8 cellular contexts compared by ENCODE assay signal in the genomic region with DNA sequence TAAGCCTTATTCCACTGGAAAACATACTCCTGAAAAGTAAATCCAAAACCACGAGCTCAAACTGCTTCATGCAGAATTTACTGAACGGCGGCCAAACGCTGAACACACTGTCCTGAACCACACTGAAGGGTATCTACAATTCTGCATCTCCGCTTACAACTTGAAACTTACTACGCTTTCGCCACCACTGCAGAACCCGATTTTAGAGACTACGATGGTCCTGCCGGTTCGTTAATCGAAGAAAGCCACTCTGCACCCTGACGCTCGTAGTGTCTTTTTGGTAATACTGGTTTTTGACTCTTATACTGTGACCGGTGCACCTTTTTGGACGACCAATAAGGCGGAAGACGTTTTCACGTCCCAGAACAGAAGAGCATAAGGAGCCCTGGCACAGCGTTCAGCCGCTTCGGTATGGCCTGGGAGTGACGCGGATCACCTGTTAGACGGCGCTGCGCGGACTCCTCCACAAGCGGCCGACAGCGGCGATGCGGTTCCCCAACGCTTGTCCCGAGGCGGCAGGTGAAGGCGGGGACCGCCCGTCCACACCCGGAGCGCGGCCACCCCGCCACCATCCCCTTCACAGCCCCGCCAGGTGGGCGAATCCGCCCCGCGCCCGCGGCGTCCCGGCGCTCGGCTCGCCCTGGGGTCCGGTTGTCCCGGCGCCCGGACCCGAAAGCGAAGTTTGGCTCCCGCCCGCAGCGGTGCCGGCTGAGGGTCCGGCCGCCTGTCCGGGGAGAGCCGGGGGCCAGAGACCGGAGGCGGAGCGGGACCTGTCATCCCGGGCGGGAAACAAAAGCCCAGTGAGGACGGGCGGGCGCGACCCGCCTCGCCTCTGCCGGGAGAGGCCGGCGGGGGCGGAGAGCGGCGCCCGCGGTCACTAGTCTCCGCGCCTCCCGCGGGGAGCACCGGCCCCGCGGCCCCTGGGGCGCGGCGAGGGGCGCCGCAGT. TPM values are rescaled to one million over a fixed set of nuclear protein-coding genes. Genes with fewer than 3 reads are reported as not detected.
DNase-seq lines count a peak whose midpoint lies in the region; ATAC-seq and TF ChIP-seq lines count a peak whose summit lies in the region.

No MANE protein-coding gene starts in this region.

- H3K4me2 ChIP-seq in HCT116 (ENCODE audit: low read length) (peak overlapping the region; percentile 88), MM.1S (ENCODE audit: low read depth, low read length) (peak overlapping the region; percentile 68)

- H2AFZ ChIP-seq in HCT116 (ENCODE audit: low read depth, low read length, poor library complexity, severe bottlenecking) (no peak overlapping the region), MM.1S (ENCODE audit: low read length) (peak overlapping the region; percentile 47)

- H3K9me3 Mint-ChIP-seq in central memory CD8-positive, alpha-beta T cell, result no peaks in the 10 kb centered on the region

- POLR2A ChIA-PET in HCT116 (lab: Charles Lee), result no interaction called here

- H3F3A ChIP-seq in MM.1S (ENCODE audit: insufficient read depth, low read length), result peaks cover 8% of the 10 kb centered on the region

- DNase-seq in GM10266 (ENCODE audit: extremely low spot score), result peak; percentile 49
- DNase-seq in HCT116 (ENCODE audit: low read depth, low spot score), result peak; percentile 18
- DNase-seq in MM.1S, result peak; percentile 76
- DNase-seq in central memory CD8-positive, alpha-beta T cell (ENCODE audit: low spot score in 2 of 2), result peak; percentile 23 to 44
- peak; percentile 68 to 81 for DNase-seq in left colon
- peak; percentile 27 to 38 for DNase-seq in stimulated activated CD4-positive, alpha-beta T cell treated with anti-CD3 and anti-CD28 coated beads, Interleukin-1b, Interleukin-23, amount 100 ng/mL, for 4 hours (ENCODE audit: low read depth in 2 of 2)
- no peak for DNase-seq in SJCRH30

- ATAC-seq in HCT116 (peak; percentile 52), left colon (peak; percentile 75)
- peak; percentile 57 for ATAC-seq in central memory CD8-positive, alpha-beta T cell (replicated peaks; ENCODE audit: extremely low read depth, poor library complexity, severe bottlenecking)

- H3K9me2 ChIP-seq in HCT116 (ENCODE audit: insufficient read depth), result no peaks in the 10 kb centered on the region
- H3K9me2 ChIP-seq in MM.1S (replicated peaks; ENCODE audit: insufficient read depth, low read length), result no peaks in the 10 kb centered on the region

- H3K79me2 ChIP-seq in HCT116 (ENCODE audit: insufficient read depth, low read length), result peaks cover 54% of the 10 kb centered on the region
- peaks cover 36% of the 10 kb centered on the region for H3K79me2 ChIP-seq in MM.1S (ENCODE audit: low read length)

- no peak for TF ChIP-seq CTCF in GM10266 (IDR thresholded peaks at IDR 0.05; ENCODE audit: control insufficient read depth, insufficient read depth, low read depth, missing control alignments)
- no peak for TF ChIP-seq CTCF in HCT116 (IDR thresholded peaks at IDR 0.05 in 2 of 3, conservative IDR thresholded peaks at IDR 0.05 in 1 of 3; ENCODE audit: borderline replicate concordance in 1 of 3, insufficient read depth in 1 of 3, low read depth in 2 of 3, low read length in 2 of 3)
- no peak for TF ChIP-seq CTCF in MM.1S (IDR thresholded peaks at IDR 0.05; ENCODE audit: low read length)
- no peak for TF ChIP-seq CTCF in WI38 (IDR thresholded peaks at IDR 0.05; ENCODE audit: low read depth, low read length)

- peak overlapping the region; percentile 89 for H3K4me3 Mint-ChIP-seq in central memory CD8-positive, alpha-beta T cell

- no peak for TF ChIP-seq POLR2A in HCT116 (IDR thresholded peaks at IDR 0.05; ENCODE audit: borderline replicate concordance, extremely low read depth, insufficient read depth, insufficient read length)

- H3K36me3 ChIP-seq in HCT116 (ENCODE audit: control insufficient read depth in 1 of 2, insufficient read depth in 2 of 2, low read length in 2 of 2), result no peaks in the 10 kb centered on the region
- H3K36me3 ChIP-seq in MM.1S (replicated peaks; ENCODE audit: insufficient read depth, low read length), result no peaks in the 10 kb centered on the region
- H3K36me3 ChIP-seq in SJCRH30, result no peaks in the 10 kb centered on the region

- H3K9me3 ChIP-seq in HCT116 (ENCODE audit: control insufficient read depth in 1 of 2, insufficient read depth in 1 of 2, low read depth in 1 of 2, low read length in 2 of 2), result no peaks in the 10 kb centered on the region
- H3K9me3 ChIP-seq in MM.1S (replicated peaks; ENCODE audit: insufficient read depth, low read length), result no peaks in the 10 kb centered on the region
- H3K9me3 ChIP-seq in SJCRH30 (replicated peaks), result no peaks in the 10 kb centered on the region

- H3K9ac ChIP-seq in HCT116 (ENCODE audit: low read length), result peak overlapping the region; percentile 82
- H3K9ac ChIP-seq in MM.1S (ENCODE audit: low read length), result peak overlapping the region; percentile 76

- CTCF ChIA-PET in HCT116 (lab: Charles Lee), result no interaction called here

- TF ChIP-seq RAD21 in HCT116 (IDR thresholded peaks at IDR 0.05; ENCODE audit: low read depth), result no peak

- peak overlapping the region; percentile 76 to 87 for H3K4me3 ChIP-seq in HCT116 (replicated peaks in 1 of 2; ENCODE audit: low read depth in 1 of 2, low read length in 2 of 2)
- peak overlapping the region; percentile 86 for H3K4me3 ChIP-seq in MM.1S (ENCODE audit: low read length)
- H3K4me3 ChIP-seq in WI38 (ENCODE audit: low read depth, low read length), result peak overlapping the region; percentile 68
- no peak overlapping the region for H3K4me3 ChIP-seq in SJCRH30

- peaks cover 12 to 14% of the 10 kb centered on the region in 2 experiments; a peak in 3 of 4 replicates for H3K4me1 ChIP-seq in HCT116 (ENCODE audit: control insufficient read depth in 1 of 2, insufficient read depth in 2 of 2, low read length in 2 of 2)
- peaks cover 4% of the 10 kb centered on the region; the same call in 1 of the 2 replicates for H3K4me1 ChIP-seq in MM.1S (ENCODE audit: low read length)
- no peaks in the 10 kb centered on the region for H3K4me1 ChIP-seq in SJCRH30

- no peaks in the 10 kb centered on the region for H3K27me3 Mint-ChIP-seq in central memory CD8-positive, alpha-beta T cell

- peaks cover 6% of the 10 kb centered on the region for H3K4me1 Mint-ChIP-seq in central memory CD8-positive, alpha-beta T cell

- peak overlapping the region; percentile 77 for H3K27ac Mint-ChIP-seq in central memory CD8-positive, alpha-beta T cell (ENCODE audit: low read depth)

- H3K27ac ChIP-seq in HCT116 (ENCODE audit: low read depth, low read length), result peak overlapping the region; percentile 90
- H3K27ac ChIP-seq in MM.1S (ENCODE audit: low read length), result peak overlapping the region; percentile 33; the same call in 1 of the 2 replicates
- no peak overlapping the region for H3K27ac ChIP-seq in SJCRH30

- RAD21 ChIA-PET in HCT116 (lab: Charles Lee; ENCODE audit: low non-redundant PET in 1 of 2, low total read pairs in 2 of 2, uncharacterized antibody in 2 of 2, unreplicated experiment in 2 of 2), result no interaction called here

- no TSS peak for BruUV-seq in HCT116 (replicated peaks; lab: Mats Ljungman, UMichigan)

- H3K36me3 Mint-ChIP-seq in central memory CD8-positive, alpha-beta T cell (ENCODE audit: insufficient read depth), result peaks cover 6% of the 10 kb centered on the region

- H3K27me3 ChIP-seq in HCT116 (ENCODE audit: insufficient read depth, low read length), result no peaks in the 10 kb centered on the region
- H3K27me3 ChIP-seq in MM.1S (replicated peaks; ENCODE audit: insufficient read depth, low read length), result no peaks in the 10 kb centered on the region
- no peaks in the 10 kb centered on the region for H3K27me3 ChIP-seq in SJCRH30

- intact Hi-C loops in HCT116 (cut with micrococcal nuclease), result loop anchor here (2.0 kb wide), 1 partner anchor 45 kb away; no protein-coding TSS in a partner anchor
- intact Hi-C loops in left colon (cut with DNase I, micrococcal nuclease), result loop anchor here in 1 of 2 donors (5.0 kb wide), 1 partner anchor 39 kb away; no protein-coding TSS in a partner anchor

- H4K20me1 ChIP-seq in HCT116 (ENCODE audit: insufficient read depth) (0 out of 2 replicates have a peak, but pooled peaks cover 10% of the 10 kb centered on the region), MM.1S (ENCODE audit: insufficient read depth, low read length) (peaks cover 4% of the 10 kb centered on the region; the same call in 1 of the 2 replicates)

TF ChIP-seq in HCT116, 20 proteins besides CTCF, POLR2A, EP300 and RAD21:
- no peak for TF ChIP-seq TCF7L2 (IDR thresholded peaks at IDR 0.05; ENCODE audit: borderline replicate concordance, extremely low read depth, insufficient read depth, insufficient read length)
- peak; percentile 39; the same call in 1 of the 2 replicates for TF ChIP-seq EGR1 (IDR thresholded peaks at IDR 0.05; ENCODE audit: low read depth)

RNA-seq across cellular contexts. Expression of a gene that starts 0.8 kb away (rescaled TPM):
- total RNA-seq in HCT116 (2021; ENCODE audit: unreplicated experiment) (50.3 TPM), left colon (100 to 1,000 TPM in 1 of 2 donors, 10 to 100 TPM in 1; 40.3 to 252 TPM)
- 19.5 and 29.2 TPM in 2 replicates for polyA plus RNA-seq in HCT116 (2012)
- total RNA-seq in SJCRH30 (2014; rRNA removed; shearing (Covaris generic)), result not detected in 2 replicates

RNA-seq across cellular contexts. Expression of a gene that starts 48.9 kb away (rescaled TPM):
- total RNA-seq in HCT116 (2021; ENCODE audit: unreplicated experiment) (0.79 TPM), left colon (under 1 TPM in 1 of 2 donors, not detected in 1; 0.46 TPM)
- 0.75 and 1.2 TPM in 2 replicates for polyA plus RNA-seq in HCT116 (2012)
- total RNA-seq in SJCRH30 (2014; rRNA removed; shearing (Covaris generic)), result not detected in 2 replicates

Comparison
In these comparisons a context has a peak if more than half of its experiments do, and no peak if none do; other contexts are left out.
1. DNase-seq: peak in GM10266 (single experiment), HCT116 (single experiment), MM.1S (single experiment), central memory CD8-positive, alpha-beta T cell (2 of 2), left colon (2 of 2) and stimulated activated CD4-positive, alpha-beta T cell treated with anti-CD3 and anti-CD28 coated beads, Interleukin-1b, Interleukin-23, amount 100 ng/mL, for 4 hours (2 of 2); none in SJCRH30 (0 of 2).
2. RNA of a gene that starts 0.8 kb away (total RNA-seq): 40.3 to 252 TPM in left colon and 50.3 TPM in HCT116 (single experiment); not detected in SJCRH30; every median in the first group is over 10 times any median in the second.
3. Peak in every context shown above with its lines, with median percentiles within 50 percentile points of each other: ATAC-seq.